In the genomic region with DNA sequence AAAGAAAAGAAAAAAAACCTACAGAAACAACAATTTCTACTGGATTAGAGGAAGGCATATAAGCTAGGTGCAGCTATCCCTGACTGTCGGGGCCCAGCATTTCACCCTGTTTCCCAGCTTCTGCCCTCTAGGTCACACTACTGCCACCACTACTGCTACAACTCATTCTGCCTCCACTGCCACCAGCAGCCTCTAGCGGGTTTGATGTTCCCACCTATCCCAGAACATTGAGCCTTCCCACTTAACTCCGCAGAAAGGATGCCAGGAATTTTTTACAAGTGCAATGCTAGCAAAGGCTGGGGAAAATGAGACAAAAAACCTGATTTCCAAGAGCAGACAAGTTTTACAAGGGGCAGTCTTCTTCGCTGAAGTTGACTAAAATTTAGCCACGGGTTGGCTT, we compare ENCODE assay signal across 26 cellular contexts.
"Had no signal": no experiment of that assay in that cellular context is flagged by ENCODE, and none has a peak within 500 bp of the region (broad histone marks: within the 10 kb centered on the region; RNA-seq: fewer than 3 reads in every experiment).

No MANE protein-coding gene starts in this region.

- H3K27ac Mint-ChIP-seq: naive thymus-derived CD4-positive, alpha-beta T cell; neural progenitor cell; stimulated activated naive B cell treated with anti-CD40 and anti-IgM and Interleukin-4, amounts not matched to agents 10 μg/mL and 1 μg/mL and 100 μg/mL, for 72 hours; type B pancreatic cell had no signal

- H3K27me3 ChIP-seq: heart left ventricle, neural progenitor cell, ovary, stomach, testis, tibial artery, uterus had no signal

- DNase-seq: islet precursor cell; left ventricle myocardium inferior; mesendoderm; midbrain; naive thymus-derived CD4-positive, alpha-beta T cell; nephron progenitor cell; ovary; retina; right cardiac atrium; stimulated activated CD4-positive, alpha-beta T cell treated with anti-CD3 and anti-CD28 coated beads, Interleukin-12 subunit alpha, Interleukin-12 subunit beta, amount 100 ng/mL, for 4 hours; stimulated activated CD4-positive, alpha-beta T cell treated with anti-CD3 and anti-CD28 coated beads, Interleukin-15, amount 100 ng/mL, for 24 hours; stimulated activated CD4-positive, alpha-beta T cell treated with anti-CD3 and anti-CD28 coated beads, Interleukin-2, amount 100 ng/mL, for 24 hours; stimulated activated CD4-positive, alpha-beta T cell treated with anti-CD3 and anti-CD28 coated beads, Interleukin-4, amount 100 ng/mL, for 1 hour; stimulated activated naive B cell treated with anti-CD40 and anti-IgM and Interleukin-4, amounts not matched to agents 10 μg/mL and 1 μg/mL and 100 μg/mL, for 72 hours; stimulated activated naive CD8-positive, alpha-beta T cell treated with anti-CD3 and anti-CD28 coated beads, Interleukin-15, Interleukin-2, amounts not matched to agents 100 U/mL and 50 U/mL, for 24 hours; stomach; testis; tibial artery; uterus had no signal

- H3K9me3 ChIP-seq: heart left ventricle, left ventricle myocardium inferior, mucosa of descending colon, ovary, prostate gland, stomach, testis, tibial artery, uterus had no signal

- H3K4me1 Mint-ChIP-seq: stimulated activated naive B cell treated with anti-CD40 and anti-IgM and Interleukin-4, amounts not matched to agents 10 μg/mL and 1 μg/mL and 100 μg/mL, for 72 hours had no signal

- H3K4me3 ChIP-seq: heart left ventricle, left ventricle myocardium inferior, mucosa of descending colon, neural progenitor cell, ovary, prostate gland, skin epidermis, stomach, testis, tibial artery, uterus had no signal

- H3K36me3 ChIP-seq: neural progenitor cell, ovary, prostate gland, uterus had no signal

- H3K4me1 ChIP-seq: neural progenitor cell, prostate gland, uterus had no signal

- H3K4me3 Mint-ChIP-seq: naive thymus-derived CD4-positive, alpha-beta T cell; nephron progenitor cell; neural progenitor cell; stimulated activated naive B cell treated with anti-CD40 and anti-IgM and Interleukin-4, amounts not matched to agents 10 μg/mL and 1 μg/mL and 100 μg/mL, for 72 hours; type B pancreatic cell had no signal

- H3K27me3 Mint-ChIP-seq: naive thymus-derived CD4-positive, alpha-beta T cell; stimulated activated naive B cell treated with anti-CD40 and anti-IgM and Interleukin-4, amounts not matched to agents 10 μg/mL and 1 μg/mL and 100 μg/mL, for 72 hours; type B pancreatic cell had no signal

- H3K27ac ChIP-seq: heart left ventricle, left ventricle myocardium inferior, neural progenitor cell, ovary, prostate gland, skin epidermis, stomach, tibial artery, uterus had no signal

- ATAC-seq: heart left ventricle; mucosa of descending colon; naive thymus-derived CD4-positive, alpha-beta T cell; right cardiac atrium; sciatic nerve; stimulated activated naive B cell treated with anti-CD40 and anti-IgM and Interleukin-4, amounts not matched to agents 10 μg/mL and 1 μg/mL and 100 μg/mL, for 72 hours; stimulated activated naive CD8-positive, alpha-beta T cell treated with anti-CD3 and anti-CD28 coated beads, Interleukin-15, Interleukin-2, amounts not matched to agents 100 U/mL and 50 U/mL, for 24 hours had no signal

- H3K9me3 Mint-ChIP-seq: naive thymus-derived CD4-positive, alpha-beta T cell; stimulated activated naive B cell treated with anti-CD40 and anti-IgM and Interleukin-4, amounts not matched to agents 10 μg/mL and 1 μg/mL and 100 μg/mL, for 72 hours; type B pancreatic cell had no signal
